ENCODE assay signal across 2 cellular contexts in genomic region chr5:74477082-74477453, GRCh38.
TF ChIP-seq lines count a peak whose summit lies in the region.

No MANE protein-coding gene starts in this region.

TF ChIP-seq in GM12878, 131 proteins besides CTCF, POLR2A, EP300 and RAD21 (continued from another document):
- TF ChIP-seq E4F1 (IDR thresholded peaks at IDR 0.05; ENCODE audit: borderline replicate concordance, partially characterized antibody): no peak

TF ChIP-seq in neural cell, 6 proteins besides CTCF, POLR2A, EP300 and RAD21 (continued from another document):
- TF ChIP-seq REST (IDR thresholded peaks at IDR 0.05; ENCODE audit: borderline replicate concordance) (no peak), POLR2AphosphoS5 (IDR thresholded peaks at IDR 0.05) (no peak), MXI1 (conservative IDR thresholded peaks at IDR 0.05; ENCODE audit: poor library complexity, severe bottlenecking) (no peak)
